ENCODE assay signal across 22 cellular contexts in the genomic region with DNA sequence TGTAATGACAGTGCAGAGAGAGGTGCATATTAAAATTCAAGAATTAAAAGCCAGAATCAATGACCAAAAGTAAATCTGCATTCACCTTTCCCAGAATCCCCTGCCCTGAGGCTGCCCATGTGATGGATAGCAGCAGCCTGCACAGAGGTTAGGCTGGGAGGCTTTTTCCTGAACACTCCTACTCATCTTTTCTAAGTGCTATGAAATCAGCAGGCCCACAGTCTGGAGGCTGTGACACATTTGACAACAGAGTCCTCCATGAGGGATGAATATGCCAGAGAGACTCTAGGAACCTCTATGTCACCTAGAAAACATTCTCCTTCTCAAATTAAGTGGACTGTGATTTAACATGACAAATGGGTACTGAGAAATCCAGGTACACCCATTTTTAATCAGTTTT.
DNase-seq lines count a peak whose midpoint lies in the region; ATAC-seq and TF ChIP-seq lines count a peak whose summit lies in the region.
"Had no signal": no experiment of that assay in that cellular context is flagged by ENCODE, and none has a peak within 500 bp of the region (broad histone marks: within the 10 kb centered on the region; RNA-seq: fewer than 3 reads in every experiment).

No MANE protein-coding gene starts in this region.

- H3K36me3 ChIP-seq in SK-N-SH (replicated peaks in 1 of 2; ENCODE audit: control insufficient read depth in 1 of 2, insufficient read depth in 2 of 2, low read length in 1 of 2) (no peaks in the 10 kb centered on the region), ascending aorta (no peaks in the 10 kb centered on the region)
- H3K36me3 ChIP-seq: HAP-1, SJCRH30 had no signal

- no peak overlapping the region for H2AFZ ChIP-seq in SK-N-SH (ENCODE audit: low read depth)
- H2AFZ ChIP-seq: PC-9 had no signal

- H3K9ac ChIP-seq in SK-N-SH, result no peak overlapping the region

- no peak for TF ChIP-seq RAD21 in SK-N-SH (IDR thresholded peaks at IDR 0.05; ENCODE audit: low read length)

- H3K9me2 ChIP-seq in SK-N-SH, result no peaks in the 10 kb centered on the region

- ATAC-seq in SK-N-SH treated with all-trans-retinoic acid at 6 μM for 48 hours (no peak), GM18498 (IDR thresholded peaks at IDR 0.05; ENCODE audit: unreplicated experiment) (no peak)
- ATAC-seq: K562, Right ventricle myocardium inferior had no signal

- H3K79me2 ChIP-seq in SK-N-SH (ENCODE audit: insufficient read depth), result no peaks in the 10 kb centered on the region

- H3K27me3 ChIP-seq in SK-N-SH (ENCODE audit: insufficient read depth) (no peaks in the 10 kb centered on the region), ascending aorta (no peaks in the 10 kb centered on the region)
- H3K27me3 ChIP-seq: SJCRH30 had no signal

- no peak overlapping the region for H3K4me2 ChIP-seq in SK-N-SH
- H3K4me2 ChIP-seq: PC-9 had no signal

- H3K4me3 ChIP-seq in SK-N-SH (ENCODE audit: low read depth in 2 of 2, low read length in 1 of 2), result no peak overlapping the region
- no peak overlapping the region for H3K4me3 ChIP-seq in ascending aorta
- H3K4me3 ChIP-seq: HAP-1, K562, PC-9, SJCRH30 had no signal

- peaks cover 0 to 7% of the 10 kb centered on the region in 2 experiments; a peak in 1 of 4 replicates for H3K4me1 ChIP-seq in SK-N-SH (ENCODE audit: control insufficient read depth in 1 of 2, insufficient read depth in 2 of 2, low read depth in 1 of 2, low read length in 1 of 2)
- H3K4me1 ChIP-seq in ascending aorta, result peaks cover 0 to 2% of the 10 kb centered on the region in 2 donors
- H3K4me1 ChIP-seq: HAP-1, SJCRH30 had no signal

- H3K9me3 ChIP-seq in SK-N-SH, result no peaks in the 10 kb centered on the region
- H3K9me3 ChIP-seq in ascending aorta, result no peaks in the 10 kb centered on the region
- H3K9me3 ChIP-seq: HAP-1, SJCRH30 had no signal

- H3K27ac ChIP-seq in SK-N-SH (ENCODE audit: low read depth in 2 of 2, low read length in 1 of 2), result no peak overlapping the region; a peak in 1 of 4 replicates
- H3K27ac ChIP-seq in ascending aorta, result peak overlapping the region; percentile 3 to 29
- H3K27ac ChIP-seq: PC-9, SJCRH30 had no signal

- CTCF ChIA-PET in SK-N-SH (lab: Yijun Ruan, JAX), result interaction anchor here (0.6 to 2.0 kb wide), 4 partner anchors 9 to 17 kb away, joined by 3 to 7 read pairs (median 4); no protein-coding TSS in a partner anchor

- intact Hi-C loops in ascending aorta (cut with DNase I), result no loop called here

- POLR2A ChIA-PET in SK-N-SH (lab: Yijun Ruan, JAX), result no interaction called here

- no peak for TF ChIP-seq EP300 in SK-N-SH (IDR thresholded peaks at IDR 0.05; ENCODE audit: borderline replicate concordance in 1 of 2, low read depth in 1 of 2, low read length in 1 of 2)

- TF ChIP-seq CTCF in SK-N-SH (IDR thresholded peaks at IDR 0.05) (no peak), ascending aorta (IDR thresholded peaks at IDR 0.05) (no peak)

- H4K20me1 ChIP-seq in SK-N-SH (ENCODE audit: insufficient read depth), result no peaks in the 10 kb centered on the region

- H3F3A ChIP-seq in SK-N-SH (replicated peaks; ENCODE audit: insufficient read depth), result no peaks in the 10 kb centered on the region

- no peak for DNase-seq in SK-N-SH
- DNase-seq in ascending aorta (ENCODE audit: low spot score in 2 of 2), result no peak
- DNase-seq in left kidney (ENCODE audit: low read depth, low spot score), result peak; percentile 4
- no peak for DNase-seq in SW480 (ENCODE audit: low spot score)
- DNase-seq in activated CD8-positive, alpha-beta memory T cell treated with anti-CD3 and anti-CD28 coated beads for 24 hours, result no peak
- DNase-seq: DMS153, DND-41, GOT3, HFFc6, Kasumi-1, NCI-H1092 treated with DMSO at 0.1 percent for 48 hours, NCI-H1436, NCI-H187, NCI-H2227 treated with DMSO at 0.1 percent for 48 hours, NCI-H510A, PC-9, SJCRH30 had no signal

TF ChIP-seq in SK-N-SH treated with all-trans-retinoic acid at 6 μM for 48 hours, 23 proteins besides CTCF, POLR2A, EP300 and RAD21:
- TF ChIP-seq ZFP30 (CRISPR knock-in tag; IDR thresholded peaks at IDR 0.05), result no peak
- TF ChIP-seq, protein P1, sequence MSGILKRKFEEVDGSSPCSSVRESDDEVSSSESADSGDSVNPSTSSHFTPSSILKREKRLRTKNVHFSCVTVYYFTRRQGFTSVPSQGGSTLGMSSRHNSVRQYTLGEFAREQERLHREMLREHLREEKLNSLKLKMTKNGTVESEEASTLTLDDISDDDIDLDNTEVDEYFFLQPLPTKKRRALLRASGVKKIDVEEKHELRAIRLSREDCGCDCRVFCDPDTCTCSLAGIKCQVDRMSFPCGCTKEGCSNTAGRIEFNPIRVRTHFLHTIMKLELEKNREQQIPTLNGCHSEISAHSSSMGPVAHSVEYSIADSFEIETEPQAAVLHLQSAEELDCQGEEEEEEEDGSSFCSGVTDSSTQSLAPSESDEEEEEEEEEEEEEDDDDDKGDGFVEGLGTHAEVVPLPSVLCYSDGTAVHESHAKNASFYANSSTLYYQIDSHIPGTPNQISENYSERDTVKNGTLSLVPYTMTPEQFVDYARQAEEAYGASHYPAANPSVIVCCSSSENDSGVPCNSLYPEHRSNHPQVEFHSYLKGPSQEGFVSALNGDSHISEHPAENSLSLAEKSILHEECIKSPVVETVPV (CRISPR knock-in tag; IDR thresholded peaks at IDR 0.05), result no peak
- no peak for TF ChIP-seq TOX (CRISPR knock-in tag; IDR thresholded peaks at IDR 0.05; ENCODE audit: borderline replicate concordance)
- no peak for TF ChIP-seq ZC3H10 (CRISPR knock-in tag; IDR thresholded peaks at IDR 0.05)
- TF ChIP-seq ZFP3 (CRISPR knock-in tag; IDR thresholded peaks at IDR 0.05), result peak; percentile 79
- no peak for TF ChIP-seq BACH2 (CRISPR knock-in tag; IDR thresholded peaks at IDR 0.05; ENCODE audit: borderline replicate concordance)
- no peak for TF ChIP-seq CSDC2 (CRISPR knock-in tag; IDR thresholded peaks at IDR 0.05)
- no peak for TF ChIP-seq GLIS3 (CRISPR knock-in tag; IDR thresholded peaks at IDR 0.05)
- peak; percentile 44 for TF ChIP-seq ISL1 (CRISPR knock-in tag; IDR thresholded peaks at IDR 0.05)
- no peak for TF ChIP-seq ZNF70 (CRISPR knock-in tag; IDR thresholded peaks at IDR 0.05)
- TF ChIP-seq RARB (CRISPR knock-in tag; IDR thresholded peaks at IDR 0.05), result no peak

TF ChIP-seq in SK-N-SH, 30 proteins besides CTCF, POLR2A, EP300 and RAD21:
- TF ChIP-seq ELF1 (IDR thresholded peaks at IDR 0.05) (no peak), FOXM1 (IDR thresholded peaks at IDR 0.05; ENCODE audit: low read depth) (no peak), FOSL2 (IDR thresholded peaks at IDR 0.05; ENCODE audit: borderline replicate concordance, low read depth) (no peak), TAF1 (IDR thresholded peaks at IDR 0.05; ENCODE audit: borderline replicate concordance, low read depth, low read length) (no peak)
- TF ChIP-seq, protein P2, sequence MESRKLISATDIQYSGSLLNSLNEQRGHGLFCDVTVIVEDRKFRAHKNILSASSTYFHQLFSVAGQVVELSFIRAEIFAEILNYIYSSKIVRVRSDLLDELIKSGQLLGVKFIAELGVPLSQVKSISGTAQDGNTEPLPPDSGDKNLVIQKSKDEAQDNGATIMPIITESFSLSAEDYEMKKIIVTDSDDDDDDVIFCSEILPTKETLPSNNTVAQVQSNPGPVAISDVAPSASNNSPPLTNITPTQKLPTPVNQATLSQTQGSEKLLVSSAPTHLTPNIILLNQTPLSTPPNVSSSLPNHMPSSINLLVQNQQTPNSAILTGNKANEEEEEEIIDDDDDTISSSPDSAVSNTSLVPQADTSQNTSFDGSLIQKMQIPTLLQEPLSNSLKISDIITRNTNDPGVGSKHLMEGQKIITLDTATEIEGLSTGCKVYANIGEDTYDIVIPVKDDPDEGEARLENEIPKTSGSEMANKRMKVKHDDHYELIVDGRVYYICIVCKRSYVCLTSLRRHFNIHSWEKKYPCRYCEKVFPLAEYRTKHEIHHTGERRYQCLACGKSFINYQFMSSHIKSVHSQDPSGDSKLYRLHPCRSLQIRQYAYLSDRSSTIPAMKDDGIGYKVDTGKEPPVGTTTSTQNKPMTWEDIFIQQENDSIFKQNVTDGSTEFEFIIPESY (IDR thresholded peaks at IDR 0.05; ENCODE audit: borderline replicate concordance, low read depth), result no peak

Comparison
In these comparisons a context has a peak if more than half of its experiments do, and no peak if none do; other contexts are left out.
1. H3K27ac ChIP-seq: peak in ascending aorta (2 of 2); none in SK-N-SH (0 of 2).